17 cellular contexts compared by ENCODE assay signal in the genomic region with DNA sequence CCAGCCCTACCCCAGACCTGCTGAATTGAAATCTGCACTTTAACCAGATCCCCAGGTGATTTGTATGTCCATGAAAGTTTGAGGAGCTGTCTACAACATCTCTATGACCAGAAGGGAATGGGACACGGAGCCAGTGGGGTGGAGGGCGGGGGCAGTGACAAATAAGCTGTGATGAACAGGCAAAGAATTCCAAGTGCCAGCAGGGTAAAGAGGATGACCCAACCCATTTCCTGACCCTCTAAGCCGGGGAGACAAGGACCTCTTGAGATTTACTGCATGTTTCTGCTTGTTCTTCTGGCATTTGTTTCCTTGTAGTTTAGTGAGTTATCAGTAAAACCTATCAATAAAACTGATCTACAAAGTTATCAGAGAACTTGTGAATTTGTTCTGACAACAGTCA. TPM values are rescaled to one million over a fixed set of nuclear protein-coding genes. Genes with fewer than 3 reads are reported as not detected.
A peak's percentile ranks its signal among the peaks of the same experiment; 100 is the strongest.
DNase-seq lines count a peak whose midpoint lies in the region; ATAC-seq and TF ChIP-seq lines count a peak whose summit lies in the region.
"Had no signal": no experiment of that assay in that cellular context is flagged by ENCODE, and none has a peak within 500 bp of the region (broad histone marks: within the 10 kb centered on the region; RNA-seq: fewer than 3 reads in every experiment).

No MANE protein-coding gene starts in this region.

- peaks cover 80% of the 10 kb centered on the region for H3K4me1 Mint-ChIP-seq in activated naive CD8-positive, alpha-beta T cell (ENCODE audit: low read depth)
- H3K4me1 Mint-ChIP-seq in activated naive CD8-positive, alpha-beta T cell treated with anti-CD3 and anti-CD28 coated beads for 36 hours = peaks cover 67% of the 10 kb centered on the region
- peaks cover 41 to 54% (median 47%) of the 10 kb centered on the region in 3 donors for H3K4me1 Mint-ChIP-seq in IgD-negative memory B cell
- peaks cover 84% of the 10 kb centered on the region for H3K4me1 Mint-ChIP-seq in stimulated activated memory B cell treated with anti-CD40 and anti-IgM and Interleukin-4, amounts not matched to agents 10 μg/mL and 1 μg/mL and 100 μg/mL, for 72 hours
- H3K4me1 Mint-ChIP-seq in activated CD8-positive, alpha-beta memory T cell treated with anti-CD3 and anti-CD28 coated beads, Interleukin-2, amount 10 ng/mL, durations not matched to agents 7 days and 5 days = peaks cover 34% of the 10 kb centered on the region

- DNase-seq in activated naive CD8-positive, alpha-beta T cell treated with anti-CD3 and anti-CD28 coated beads for 36 hours = no peak
- DNase-seq in epithelial cell of esophagus (ENCODE audit: low read depth) (peak; percentile 59), NCI-H1092 (lab: John Stamatoyannopoulos, UW) (no peak), NCI-H1105 treated with DMSO at 0.1 percent for 48 hours (lab: John Stamatoyannopoulos, UW) (no peak)
- no peak for DNase-seq in activated CD8-positive, alpha-beta memory T cell treated with anti-CD3 and anti-CD28 coated beads, Interleukin-2, amount 10 ng/mL, durations not matched to agents 7 days and 5 days
- DNase-seq: activated CD4-positive, CD25-positive, alpha-beta regulatory T cell treated with anti-CD3 and anti-CD28 coated beads, Interleukin-2, amount 50 U/mL, for 72 hours; activated naive CD4-positive, alpha-beta T cell; Karpas-422; kidney glomerular epithelial cell; NCI-H1930; stimulated activated CD4-positive, alpha-beta T cell treated with anti-CD3 and anti-CD28 coated beads, Interleukin-2, amount 100 ng/mL, for 48 hours; upper lobe of left lung had no signal

- H3K9me3 Mint-ChIP-seq in activated naive CD8-positive, alpha-beta T cell (ENCODE audit: low read depth) = peaks cover 3% of the 10 kb centered on the region
- H3K9me3 Mint-ChIP-seq in activated naive CD8-positive, alpha-beta T cell treated with anti-CD3 and anti-CD28 coated beads for 36 hours = peaks cover 3% of the 10 kb centered on the region
- peaks cover 0 to 2% (median 0%) of the 10 kb centered on the region in 3 donors for H3K9me3 Mint-ChIP-seq in IgD-negative memory B cell
- H3K9me3 Mint-ChIP-seq in stimulated activated memory B cell treated with anti-CD40 and anti-IgM and Interleukin-4, amounts not matched to agents 10 μg/mL and 1 μg/mL and 100 μg/mL, for 72 hours = peaks cover 11% of the 10 kb centered on the region
- H3K9me3 Mint-ChIP-seq in activated CD8-positive, alpha-beta memory T cell treated with anti-CD3 and anti-CD28 coated beads, Interleukin-2, amount 10 ng/mL, durations not matched to agents 7 days and 5 days (ENCODE audit: low read depth) = peaks cover 8% of the 10 kb centered on the region
- H3K9me3 Mint-ChIP-seq: GM23338 had no signal

- no peak for ATAC-seq in stimulated activated memory B cell treated with anti-CD40 and anti-IgM and Interleukin-4, amounts not matched to agents 10 μg/mL and 1 μg/mL and 100 μg/mL, for 72 hours
- ATAC-seq in activated CD8-positive, alpha-beta memory T cell treated with anti-CD3 and anti-CD28 coated beads, Interleukin-2, amount 10 ng/mL, durations not matched to agents 7 days and 5 days = no peak
- ATAC-seq: GM23338 had no signal

- H3K27me3 Mint-ChIP-seq in activated naive CD8-positive, alpha-beta T cell = no peaks in the 10 kb centered on the region
- H3K27me3 Mint-ChIP-seq in activated naive CD8-positive, alpha-beta T cell treated with anti-CD3 and anti-CD28 coated beads for 36 hours = no peaks in the 10 kb centered on the region
- H3K27me3 Mint-ChIP-seq in IgD-negative memory B cell = no peaks in the 10 kb centered on the region
- H3K27me3 Mint-ChIP-seq in stimulated activated memory B cell treated with anti-CD40 and anti-IgM and Interleukin-4, amounts not matched to agents 10 μg/mL and 1 μg/mL and 100 μg/mL, for 72 hours = no peaks in the 10 kb centered on the region
- H3K27me3 Mint-ChIP-seq in activated CD8-positive, alpha-beta memory T cell treated with anti-CD3 and anti-CD28 coated beads, Interleukin-2, amount 10 ng/mL, durations not matched to agents 7 days and 5 days = no peaks in the 10 kb centered on the region

- H3K27ac Mint-ChIP-seq in activated naive CD8-positive, alpha-beta T cell = peak overlapping the region; percentile 38
- H3K27ac Mint-ChIP-seq in activated naive CD8-positive, alpha-beta T cell treated with anti-CD3 and anti-CD28 coated beads for 36 hours = no peak overlapping the region
- H3K27ac Mint-ChIP-seq in IgD-negative memory B cell = peak overlapping the region in 2 of 3 donors; percentile 11 to 59
- H3K27ac Mint-ChIP-seq in stimulated activated memory B cell treated with anti-CD40 and anti-IgM and Interleukin-4, amounts not matched to agents 10 μg/mL and 1 μg/mL and 100 μg/mL, for 72 hours = peak overlapping the region; percentile 47
- no peak overlapping the region for H3K27ac Mint-ChIP-seq in activated CD8-positive, alpha-beta memory T cell treated with anti-CD3 and anti-CD28 coated beads, Interleukin-2, amount 10 ng/mL, durations not matched to agents 7 days and 5 days
- H3K27ac Mint-ChIP-seq: GM23338 had no signal

- H3K4me3 Mint-ChIP-seq in activated naive CD8-positive, alpha-beta T cell = peak overlapping the region; percentile 17
- no peak overlapping the region for H3K4me3 Mint-ChIP-seq in activated naive CD8-positive, alpha-beta T cell treated with anti-CD3 and anti-CD28 coated beads for 36 hours
- peak overlapping the region in 1 of 4 donors; percentile 67 for H3K4me3 Mint-ChIP-seq in IgD-negative memory B cell
- H3K4me3 Mint-ChIP-seq in stimulated activated memory B cell treated with anti-CD40 and anti-IgM and Interleukin-4, amounts not matched to agents 10 μg/mL and 1 μg/mL and 100 μg/mL, for 72 hours = no peak overlapping the region
- H3K4me3 Mint-ChIP-seq in activated CD8-positive, alpha-beta memory T cell treated with anti-CD3 and anti-CD28 coated beads, Interleukin-2, amount 10 ng/mL, durations not matched to agents 7 days and 5 days = no peak overlapping the region
- H3K4me3 Mint-ChIP-seq: GM23338 had no signal

- peaks cover 25% of the 10 kb centered on the region for H3K36me3 Mint-ChIP-seq in activated naive CD8-positive, alpha-beta T cell
- H3K36me3 Mint-ChIP-seq in activated naive CD8-positive, alpha-beta T cell treated with anti-CD3 and anti-CD28 coated beads for 36 hours = peaks cover 56% of the 10 kb centered on the region
- peaks cover 11% of the 10 kb centered on the region for H3K36me3 Mint-ChIP-seq in IgD-negative memory B cell
- H3K36me3 Mint-ChIP-seq in stimulated activated memory B cell treated with anti-CD40 and anti-IgM and Interleukin-4, amounts not matched to agents 10 μg/mL and 1 μg/mL and 100 μg/mL, for 72 hours = peaks cover 58% of the 10 kb centered on the region
- H3K36me3 Mint-ChIP-seq in activated CD8-positive, alpha-beta memory T cell treated with anti-CD3 and anti-CD28 coated beads, Interleukin-2, amount 10 ng/mL, durations not matched to agents 7 days and 5 days = peaks cover 46% of the 10 kb centered on the region

- CTCF ChIA-PET in activated CD8-positive, alpha-beta memory T cell treated with anti-CD3 and anti-CD28 coated beads, Interleukin-2, amount 10 ng/mL, durations not matched to agents 7 days and 5 days (lab: Charles Lee) = interaction anchor here (1.0 kb wide), 1 partner anchor 9 kb away, joined by 3 read pairs; no protein-coding TSS in a partner anchor

- H3K4me3 ChIP-seq in epithelial cell of esophagus (ENCODE audit: low read length) = no peak overlapping the region
- H3K4me3 ChIP-seq: GM23338, right atrium auricular region, upper lobe of left lung had no signal

- TF ChIP-seq CTCF in epithelial cell of esophagus (IDR thresholded peaks at IDR 0.05; ENCODE audit: insufficient read depth, low read depth, low read length, missing control alignments) = no peak

RNA-seq across cellular contexts. Expression of a gene that starts 8.7 kb away (rescaled TPM):
- 10 to 100 TPM; 14.8 TPM for total RNA-seq in activated naive CD8-positive, alpha-beta T cell treated with anti-CD3 and anti-CD28 coated beads for 36 hours
- polyA plus RNA-seq in IgD-negative memory B cell = 0.46 TPM
- total RNA-seq in activated CD8-positive, alpha-beta memory T cell treated with anti-CD3 and anti-CD28 coated beads, Interleukin-2, amount 10 ng/mL, durations not matched to agents 7 days and 5 days = 10 to 100 TPM; 12.7 to 13.7 TPM

Comparison
In these comparisons a context has a peak if more than half of its experiments do, and no peak if none do; other contexts are left out.
1. H3K27ac Mint-ChIP-seq: peak in activated naive CD8-positive, alpha-beta T cell (single experiment), IgD-negative memory B cell (2 of 3) and stimulated activated memory B cell treated with anti-CD40 and anti-IgM and Interleukin-4, amounts not matched to agents 10 μg/mL and 1 μg/mL and 100 μg/mL, for 72 hours (single experiment); none in activated naive CD8-positive, alpha-beta T cell treated with anti-CD3 and anti-CD28 coated beads for 36 hours (single experiment) and activated CD8-positive, alpha-beta memory T cell treated with anti-CD3 and anti-CD28 coated beads, Interleukin-2, amount 10 ng/mL, durations not matched to agents 7 days and 5 days (single experiment).